Comparison of ENCODE assay signal across 24 cellular contexts in the genomic region with DNA sequence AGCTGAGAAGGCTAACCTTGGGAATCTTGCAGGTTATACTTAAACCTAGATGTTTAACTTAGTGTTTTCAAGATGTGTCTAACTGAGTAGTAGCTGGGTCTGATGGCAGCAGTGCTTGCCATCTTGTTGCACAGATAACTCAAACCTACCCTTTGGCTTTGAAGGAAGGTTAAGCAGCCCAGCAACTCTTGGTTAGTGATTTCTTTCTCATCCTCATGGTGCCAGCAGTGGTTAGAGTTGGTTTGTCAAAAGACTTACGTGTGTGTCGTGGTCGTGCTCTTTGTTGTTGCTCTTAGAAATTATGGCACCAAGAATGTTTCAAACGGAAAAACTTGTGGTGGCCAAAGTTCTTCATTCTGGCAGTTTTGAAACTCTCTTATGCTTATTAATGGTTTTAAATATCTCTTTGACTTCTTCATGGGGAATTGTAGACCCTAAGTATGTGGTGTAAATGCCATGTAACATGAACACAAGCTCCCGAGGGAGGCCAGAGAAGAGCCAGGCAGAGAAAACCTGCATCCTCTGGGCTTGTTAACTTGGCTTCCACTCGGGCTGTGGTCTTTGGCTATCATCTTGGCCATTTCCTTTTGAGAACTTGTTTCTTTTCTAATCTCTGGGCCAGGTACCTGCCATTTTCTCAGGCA.
"Had no signal": no experiment of that assay in that cellular context is flagged by ENCODE, and none has a peak within 500 bp of the region (broad histone marks: within the 10 kb centered on the region; RNA-seq: fewer than 3 reads in every experiment).

No MANE protein-coding gene starts in this region.

- H3K9ac ChIP-seq: neural progenitor cell had no signal

- DNase-seq: effector CD4-positive, alpha-beta T cell; endodermal cell; foreskin melanocyte; head of caudate nucleus; hippocampal formation; left colon; left ventricle myocardium superior; mesendoderm; mucosa of descending colon; naive thymus-derived CD8-positive, alpha-beta T cell; nucleus accumbens; ovary; right lobe of liver; spleen; stimulated activated CD4-positive, alpha-beta T cell treated with anti-CD3 and anti-CD28 coated beads, Interleukin-15, amount 100 ng/mL, for 24 hours; stimulated activated CD4-positive, alpha-beta T cell treated with anti-CD3 and anti-CD28 coated beads, Interleukin-1b, Interleukin-23, amount 100 ng/mL, for 48 hours; stimulated activated CD4-positive, alpha-beta T cell treated with anti-CD3 and anti-CD28 coated beads, Interleukin-4, amount 100 ng/mL, for 24 hours; stimulated activated naive CD4-positive, alpha-beta T cell; stomach; trophoblast cell had no signal

- H3K4me3 Mint-ChIP-seq: endodermal cell; naive thymus-derived CD8-positive, alpha-beta T cell; neural progenitor cell had no signal

- H3K9me3 ChIP-seq: mucosa of descending colon, ovary, right lobe of liver, spleen, stomach, thoracic aorta had no signal

- H3K9me3 Mint-ChIP-seq: endodermal cell; naive thymus-derived CD8-positive, alpha-beta T cell; neural progenitor cell had no signal

- H3K27ac Mint-ChIP-seq: endodermal cell; naive thymus-derived CD8-positive, alpha-beta T cell; neural progenitor cell had no signal

- H3K4me3 ChIP-seq: coronary artery, lung, mucosa of descending colon, neural progenitor cell, ovary, right lobe of liver, spleen, stomach, thoracic aorta had no signal

- H3K27me3 ChIP-seq: neural progenitor cell, ovary, right lobe of liver, spleen, stomach had no signal

- H2AFZ ChIP-seq: neural progenitor cell had no signal

- H3K4me2 ChIP-seq: neural progenitor cell had no signal

- H3K4me1 ChIP-seq: right lobe of liver had no signal

- H3K36me3 ChIP-seq: ovary had no signal

- ATAC-seq: left colon; left ventricle myocardium superior; mucosa of descending colon; naive thymus-derived CD8-positive, alpha-beta T cell; right lobe of liver had no signal

- H3K27me3 Mint-ChIP-seq: naive thymus-derived CD8-positive, alpha-beta T cell had no signal

- H3K27ac ChIP-seq: coronary artery, ovary, right lobe of liver, spleen, stomach, thoracic aorta had no signal
